In genomic region chr17:30117548-30118155, GRCh38 we compare ENCODE assay signal across 8 cellular contexts. TPM values are rescaled to one million over a fixed set of nuclear protein-coding genes. Genes with fewer than 3 reads are reported as not detected.
DNase-seq lines count a peak whose midpoint lies in the region; ATAC-seq, FAIRE-seq and TF ChIP-seq lines count a peak whose summit lies in the region.

No MANE protein-coding gene starts in this region.

- H3K9me3 Mint-ChIP-seq in activated CD4-positive, alpha-beta T cell treated with anti-CD3 and anti-CD28 coated beads, Interleukin-2, amount 10 ng/mL, durations not matched to agents 7 days and 5 days = no peaks in the 10 kb centered on the region
- H3K9me3 Mint-ChIP-seq in activated naive CD8-positive, alpha-beta T cell treated with anti-CD3 and anti-CD28 coated beads, Interleukin-2, amount 50 U/mL, for 24 hours = no peaks in the 10 kb centered on the region

- H3K4me1 ChIP-seq in testis = peaks cover 11% of the 10 kb centered on the region

- peak overlapping the region; percentile 74 for H3K4me3 ChIP-seq in kidney epithelial cell (ENCODE audit: low read depth, low read length)
- peak overlapping the region; percentile 70 to 87 for H3K4me3 ChIP-seq in testis

- ATAC-seq in activated naive CD8-positive, alpha-beta T cell treated with anti-CD3 and anti-CD28 coated beads, Interleukin-2, amount 50 U/mL, for 24 hours = no peak
- no peak for ATAC-seq in GM18909 (IDR thresholded peaks at IDR 0.05; ENCODE audit: poor library complexity, unreplicated experiment)

- H3K27ac ChIP-seq in testis = peak overlapping the region; percentile 96 to 98

- TF ChIP-seq POLR2A in testis (IDR thresholded peaks at IDR 0.05) = no peak

- intact Hi-C loops in testis (cut with DNase I; ENCODE audit: low total_unique reads) = no loop called here

- H3K36me3 ChIP-seq in kidney epithelial cell (ENCODE audit: control insufficient read depth, insufficient read depth, low read length) (no peaks in the 10 kb centered on the region), testis (ENCODE audit: low read depth, missing control alignments) (no peaks in the 10 kb centered on the region)

- peak overlapping the region; percentile 93 for H3K4me3 Mint-ChIP-seq in activated CD4-positive, alpha-beta T cell treated with anti-CD3 and anti-CD28 coated beads, Interleukin-2, amount 10 ng/mL, durations not matched to agents 7 days and 5 days
- H3K4me3 Mint-ChIP-seq in activated naive CD8-positive, alpha-beta T cell treated with anti-CD3 and anti-CD28 coated beads, Interleukin-2, amount 50 U/mL, for 24 hours = peak overlapping the region; percentile 99

- TF ChIP-seq CTCF in kidney epithelial cell (IDR thresholded peaks at IDR 0.05; ENCODE audit: insufficient read depth, low read length, poor library complexity, severe bottlenecking) = no peak
- no peak for TF ChIP-seq CTCF in testis (IDR thresholded peaks at IDR 0.05)

- H3K4me1 Mint-ChIP-seq in activated CD4-positive, alpha-beta T cell treated with anti-CD3 and anti-CD28 coated beads, Interleukin-2, amount 10 ng/mL, durations not matched to agents 7 days and 5 days = peaks cover 63% of the 10 kb centered on the region
- peaks cover 63% of the 10 kb centered on the region for H3K4me1 Mint-ChIP-seq in activated naive CD8-positive, alpha-beta T cell treated with anti-CD3 and anti-CD28 coated beads, Interleukin-2, amount 50 U/mL, for 24 hours

- H3K27me3 ChIP-seq in kidney epithelial cell (ENCODE audit: control insufficient read depth, insufficient read depth, low read length) = no peaks in the 10 kb centered on the region
- no peaks in the 10 kb centered on the region for H3K27me3 ChIP-seq in testis

- no peak for DNase-seq in activated CD4-positive, alpha-beta T cell treated with anti-CD3 and anti-CD28 coated beads, Interleukin-2, amount 10 ng/mL, durations not matched to agents 7 days and 5 days
- no peak for DNase-seq in activated CD4-positive, alpha-beta T cell treated with anti-CD3 and anti-CD28 coated beads for 1 hour
- no peak for DNase-seq in activated naive CD8-positive, alpha-beta T cell treated with anti-CD3 and anti-CD28 coated beads, Interleukin-2, amount 50 U/mL, for 24 hours
- no peak for DNase-seq in kidney epithelial cell (ENCODE audit: low read depth)
- DNase-seq in testis = no peak
- DNase-seq in HTR-8/SVneo (ENCODE audit: insufficient read length, low spot score) = no peak
- DNase-seq in amygdala (lab: John Stamatoyannopoulos, UW) = no peak

- H3K27ac Mint-ChIP-seq in activated CD4-positive, alpha-beta T cell treated with anti-CD3 and anti-CD28 coated beads, Interleukin-2, amount 10 ng/mL, durations not matched to agents 7 days and 5 days = peak overlapping the region; percentile 98
- peak overlapping the region; percentile 100 for H3K27ac Mint-ChIP-seq in activated naive CD8-positive, alpha-beta T cell treated with anti-CD3 and anti-CD28 coated beads, Interleukin-2, amount 50 U/mL, for 24 hours

- no peak for FAIRE-seq in HTR-8/SVneo (lab: Jason Lieb, UNC)

- 12 to 13% methylated on average over 7 of the region's 7 CpGs for WGBS in testis, 2 donors

- H3K9me3 ChIP-seq in testis = no peaks in the 10 kb centered on the region

- POLR2A ChIA-PET in activated CD4-positive, alpha-beta T cell treated with anti-CD3 and anti-CD28 coated beads, Interleukin-2, amount 10 ng/mL, durations not matched to agents 7 days and 5 days (lab: Charles Lee) = interaction anchor here (0.7 kb wide), 1 partner anchor 702 kb away, joined by 4 read pairs; no protein-coding TSS in a partner anchor

- H3K36me3 Mint-ChIP-seq in activated CD4-positive, alpha-beta T cell treated with anti-CD3 and anti-CD28 coated beads, Interleukin-2, amount 10 ng/mL, durations not matched to agents 7 days and 5 days (ENCODE audit: low read depth) = peaks cover 31% of the 10 kb centered on the region
- peaks cover 42% of the 10 kb centered on the region for H3K36me3 Mint-ChIP-seq in activated naive CD8-positive, alpha-beta T cell treated with anti-CD3 and anti-CD28 coated beads, Interleukin-2, amount 50 U/mL, for 24 hours (ENCODE audit: low read depth)

- CTCF ChIA-PET in activated CD4-positive, alpha-beta T cell treated with anti-CD3 and anti-CD28 coated beads, Interleukin-2, amount 10 ng/mL, durations not matched to agents 7 days and 5 days (lab: Charles Lee) = no interaction called here

- no peaks in the 10 kb centered on the region for H3K27me3 Mint-ChIP-seq in activated CD4-positive, alpha-beta T cell treated with anti-CD3 and anti-CD28 coated beads, Interleukin-2, amount 10 ng/mL, durations not matched to agents 7 days and 5 days
- no peaks in the 10 kb centered on the region for H3K27me3 Mint-ChIP-seq in activated naive CD8-positive, alpha-beta T cell treated with anti-CD3 and anti-CD28 coated beads, Interleukin-2, amount 50 U/mL, for 24 hours

RNA-seq across cellular contexts. Expression of gene NSRP1, which starts 1.0 kb away (rescaled TPM):
- total RNA-seq in activated CD4-positive, alpha-beta T cell treated with anti-CD3 and anti-CD28 coated beads, Interleukin-2, amount 10 ng/mL, durations not matched to agents 7 days and 5 days = 10 to 100 TPM; 23.0 TPM
- total RNA-seq in kidney epithelial cell (9.4 and 11.1 TPM in 2 replicates), testis (10 to 100 TPM; 34.3 to 53.7 TPM)
- 12.6 TPM for polyA plus RNA-seq in testis (ENCODE audit: insufficient read depth, low read depth, low replicate concordance)
